ENCODE assay signal across 1 cellular context in the genomic region with DNA sequence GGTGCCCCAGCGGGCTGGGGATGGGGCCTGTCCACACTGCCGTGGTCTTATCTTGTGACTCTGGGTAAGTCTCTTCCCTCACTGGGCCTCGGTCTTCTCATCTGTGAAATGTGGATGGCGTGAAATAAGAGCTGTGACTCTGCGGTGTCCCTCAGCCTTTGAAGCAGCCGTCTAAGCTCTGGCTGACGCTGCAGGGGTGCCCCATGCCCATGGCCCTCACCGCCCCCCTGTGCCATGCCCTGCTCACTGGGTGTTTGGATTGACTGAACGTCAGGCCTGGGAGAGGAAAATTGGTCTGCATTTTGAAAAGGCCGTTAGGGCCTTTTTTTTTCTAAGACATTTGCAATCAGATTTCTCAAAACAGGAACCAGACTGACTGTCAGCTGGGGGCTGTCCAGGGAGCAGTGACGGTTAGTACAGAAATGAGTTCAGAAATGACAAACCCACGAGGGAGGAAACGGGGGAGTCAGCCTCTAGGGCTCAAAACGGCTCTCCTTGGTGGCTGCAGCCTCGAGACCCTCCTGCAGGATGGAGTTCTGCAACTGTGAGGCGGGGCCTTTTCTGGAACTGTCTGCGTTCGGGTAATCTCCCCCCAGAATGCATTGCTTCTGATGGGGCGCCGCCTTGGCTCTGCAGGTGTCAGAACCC.
TF ChIP-seq lines count a peak whose summit lies in the region.

No MANE protein-coding gene starts in this region.

TF ChIP-seq in GM12878, 131 proteins besides CTCF, POLR2A, EP300 and RAD21 (continued from another document and continues in another):
- TF ChIP-seq, protein P1, sequence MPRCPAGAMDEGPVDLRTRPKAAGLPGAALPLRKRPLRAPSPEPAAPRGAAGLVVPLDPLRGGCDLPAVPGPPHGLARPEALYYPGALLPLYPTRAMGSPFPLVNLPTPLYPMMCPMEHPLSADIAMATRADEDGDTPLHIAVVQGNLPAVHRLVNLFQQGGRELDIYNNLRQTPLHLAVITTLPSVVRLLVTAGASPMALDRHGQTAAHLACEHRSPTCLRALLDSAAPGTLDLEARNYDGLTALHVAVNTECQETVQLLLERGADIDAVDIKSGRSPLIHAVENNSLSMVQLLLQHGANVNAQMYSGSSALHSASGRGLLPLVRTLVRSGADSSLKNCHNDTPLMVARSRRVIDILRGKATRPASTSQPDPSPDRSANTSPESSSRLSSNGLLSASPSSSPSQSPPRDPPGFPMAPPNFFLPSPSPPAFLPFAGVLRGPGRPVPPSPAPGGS (IDR thresholded peaks at IDR 0.05; ENCODE audit: borderline replicate concordance, insufficient read depth, low read depth, low read length, poor library complexity, severe bottlenecking) = peak; percentile 53
- peak; percentile 95 for TF ChIP-seq IRF4 (IDR thresholded peaks at IDR 0.05; ENCODE audit: low read depth, low read length)
- TF ChIP-seq NR2C2 (IDR thresholded peaks at IDR 0.05; ENCODE audit: borderline replicate concordance, control insufficient read depth, insufficient read length, low read depth) = no peak
- TF ChIP-seq NR2C1 (IDR thresholded peaks at IDR 0.05) = no peak
- peak; percentile 81 for TF ChIP-seq CREM (IDR thresholded peaks at IDR 0.05; ENCODE audit: low read depth)
- TF ChIP-seq SREBF2 (IDR thresholded peaks at IDR 0.05; ENCODE audit: low read length) = no peak
- no peak for TF ChIP-seq TAF1 (IDR thresholded peaks at IDR 0.05; ENCODE audit: borderline replicate concordance, low read depth, low read length)
- peak; percentile 90 for TF ChIP-seq TCF12 (IDR thresholded peaks at IDR 0.05; ENCODE audit: low read depth, low read length)
- 0 out of 2 replicates have a peak, but pooled peaks have one; percentile 15 for TF ChIP-seq LARP7 (IDR thresholded peaks at IDR 0.05)
- TF ChIP-seq TBL1XR1 (IDR thresholded peaks at IDR 0.05; ENCODE audit: low read depth, low read length) = peak; percentile 85
- TF ChIP-seq HCFC1 (IDR thresholded peaks at IDR 0.05; ENCODE audit: low read length) = peak; percentile 4; the same call in 1 of the 2 replicates
- TF ChIP-seq, protein P2, sequence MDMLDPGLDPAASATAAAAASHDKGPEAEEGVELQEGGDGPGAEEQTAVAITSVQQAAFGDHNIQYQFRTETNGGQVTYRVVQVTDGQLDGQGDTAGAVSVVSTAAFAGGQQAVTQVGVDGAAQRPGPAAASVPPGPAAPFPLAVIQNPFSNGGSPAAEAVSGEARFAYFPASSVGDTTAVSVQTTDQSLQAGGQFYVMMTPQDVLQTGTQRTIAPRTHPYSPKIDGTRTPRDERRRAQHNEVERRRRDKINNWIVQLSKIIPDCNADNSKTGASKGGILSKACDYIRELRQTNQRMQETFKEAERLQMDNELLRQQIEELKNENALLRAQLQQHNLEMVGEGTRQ (IDR thresholded peaks at IDR 0.05; ENCODE audit: borderline replicate concordance, low read depth, low read length) = no peak
- TF ChIP-seq MYB (IDR thresholded peaks at IDR 0.05; ENCODE audit: borderline replicate concordance, low read depth, low read length) = peak; percentile 90; the same call in 1 of the 2 replicates
- TF ChIP-seq NRF1 (conservative IDR thresholded peaks at IDR 0.05; ENCODE audit: low read depth, low read length) = no peak
- TF ChIP-seq, protein P3, sequence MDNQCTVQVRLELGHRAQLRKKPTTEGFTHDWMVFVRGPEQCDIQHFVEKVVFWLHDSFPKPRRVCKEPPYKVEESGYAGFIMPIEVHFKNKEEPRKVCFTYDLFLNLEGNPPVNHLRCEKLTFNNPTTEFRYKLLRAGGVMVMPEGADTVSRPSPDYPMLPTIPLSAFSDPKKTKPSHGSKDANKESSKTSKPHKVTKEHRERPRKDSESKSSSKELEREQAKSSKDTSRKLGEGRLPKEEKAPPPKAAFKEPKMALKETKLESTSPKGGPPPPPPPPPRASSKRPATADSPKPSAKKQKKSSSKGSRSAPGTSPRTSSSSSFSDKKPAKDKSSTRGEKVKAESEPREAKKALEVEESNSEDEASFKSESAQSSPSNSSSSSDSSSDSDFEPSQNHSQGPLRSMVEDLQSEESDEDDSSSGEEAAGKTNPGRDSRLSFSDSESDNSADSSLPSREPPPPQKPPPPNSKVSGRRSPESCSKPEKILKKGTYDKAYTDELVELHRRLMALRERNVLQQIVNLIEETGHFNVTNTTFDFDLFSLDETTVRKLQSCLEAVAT (IDR thresholded peaks at IDR 0.05) = no peak
- 0 out of 2 replicates have a peak, but pooled peaks have one; percentile 46 for TF ChIP-seq TARDBP (IDR thresholded peaks at IDR 0.05; ENCODE audit: borderline replicate concordance)
- no peak for TF ChIP-seq NFIC (IDR thresholded peaks at IDR 0.05; ENCODE audit: low read depth, low read length)
- no peak for TF ChIP-seq RELA (IDR thresholded peaks at IDR 0.05; ENCODE audit: borderline replicate concordance, partially characterized antibody)
- peak; percentile 56; the same call in 1 of the 2 replicates for TF ChIP-seq ZNF384 (IDR thresholded peaks at IDR 0.05; ENCODE audit: borderline replicate concordance, low read depth, low read length)
- TF ChIP-seq CBX3 (IDR thresholded peaks at IDR 0.05; ENCODE audit: borderline replicate concordance, low read depth) = no peak
- TF ChIP-seq, protein P4, sequence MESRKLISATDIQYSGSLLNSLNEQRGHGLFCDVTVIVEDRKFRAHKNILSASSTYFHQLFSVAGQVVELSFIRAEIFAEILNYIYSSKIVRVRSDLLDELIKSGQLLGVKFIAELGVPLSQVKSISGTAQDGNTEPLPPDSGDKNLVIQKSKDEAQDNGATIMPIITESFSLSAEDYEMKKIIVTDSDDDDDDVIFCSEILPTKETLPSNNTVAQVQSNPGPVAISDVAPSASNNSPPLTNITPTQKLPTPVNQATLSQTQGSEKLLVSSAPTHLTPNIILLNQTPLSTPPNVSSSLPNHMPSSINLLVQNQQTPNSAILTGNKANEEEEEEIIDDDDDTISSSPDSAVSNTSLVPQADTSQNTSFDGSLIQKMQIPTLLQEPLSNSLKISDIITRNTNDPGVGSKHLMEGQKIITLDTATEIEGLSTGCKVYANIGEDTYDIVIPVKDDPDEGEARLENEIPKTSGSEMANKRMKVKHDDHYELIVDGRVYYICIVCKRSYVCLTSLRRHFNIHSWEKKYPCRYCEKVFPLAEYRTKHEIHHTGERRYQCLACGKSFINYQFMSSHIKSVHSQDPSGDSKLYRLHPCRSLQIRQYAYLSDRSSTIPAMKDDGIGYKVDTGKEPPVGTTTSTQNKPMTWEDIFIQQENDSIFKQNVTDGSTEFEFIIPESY (IDR thresholded peaks at IDR 0.05) = no peak
- peak; percentile 84 for TF ChIP-seq JUND (IDR thresholded peaks at IDR 0.05; ENCODE audit: low read depth, low read length)
- TF ChIP-seq TCF3 (IDR thresholded peaks at IDR 0.05; ENCODE audit: borderline replicate concordance, insufficient read depth, low read depth, low read length) = peak; percentile 80; the same call in 1 of the 2 replicates
- TF ChIP-seq ZNF622 (IDR thresholded peaks at IDR 0.05) = no peak
- TF ChIP-seq POLR2AphosphoS5 (IDR thresholded peaks at IDR 0.05; ENCODE audit: low read length) = 0 out of 2 replicates have a peak, but pooled peaks have one; percentile 63
- no peak for TF ChIP-seq KLF5 (IDR thresholded peaks at IDR 0.05; ENCODE audit: partially characterized antibody)
- TF ChIP-seq, protein P5, sequence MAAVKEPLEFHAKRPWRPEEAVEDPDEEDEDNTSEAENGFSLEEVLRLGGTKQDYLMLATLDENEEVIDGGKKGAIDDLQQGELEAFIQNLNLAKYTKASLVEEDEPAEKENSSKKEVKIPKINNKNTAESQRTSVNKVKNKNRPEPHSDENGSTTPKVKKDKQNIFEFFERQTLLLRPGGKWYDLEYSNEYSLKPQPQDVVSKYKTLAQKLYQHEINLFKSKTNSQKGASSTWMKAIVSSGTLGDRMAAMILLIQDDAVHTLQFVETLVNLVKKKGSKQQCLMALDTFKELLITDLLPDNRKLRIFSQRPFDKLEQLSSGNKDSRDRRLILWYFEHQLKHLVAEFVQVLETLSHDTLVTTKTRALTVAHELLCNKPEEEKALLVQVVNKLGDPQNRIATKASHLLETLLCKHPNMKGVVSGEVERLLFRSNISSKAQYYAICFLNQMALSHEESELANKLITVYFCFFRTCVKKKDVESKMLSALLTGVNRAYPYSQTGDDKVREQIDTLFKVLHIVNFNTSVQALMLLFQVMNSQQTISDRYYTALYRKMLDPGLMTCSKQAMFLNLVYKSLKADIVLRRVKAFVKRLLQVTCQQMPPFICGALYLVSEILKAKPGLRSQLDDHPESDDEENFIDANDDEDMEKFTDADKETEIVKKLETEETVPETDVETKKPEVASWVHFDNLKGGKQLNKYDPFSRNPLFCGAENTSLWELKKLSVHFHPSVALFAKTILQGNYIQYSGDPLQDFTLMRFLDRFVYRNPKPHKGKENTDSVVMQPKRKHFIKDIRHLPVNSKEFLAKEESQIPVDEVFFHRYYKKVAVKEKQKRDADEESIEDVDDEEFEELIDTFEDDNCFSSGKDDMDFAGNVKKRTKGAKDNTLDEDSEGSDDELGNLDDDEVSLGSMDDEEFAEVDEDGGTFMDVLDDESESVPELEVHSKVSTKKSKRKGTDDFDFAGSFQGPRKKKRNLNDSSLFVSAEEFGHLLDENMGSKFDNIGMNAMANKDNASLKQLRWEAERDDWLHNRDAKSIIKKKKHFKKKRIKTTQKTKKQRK (IDR thresholded peaks at IDR 0.05; ENCODE audit: low read depth, low read length) = no peak
- no peak for TF ChIP-seq CREB1 (IDR thresholded peaks at IDR 0.05; ENCODE audit: low read depth)
- no peak for TF ChIP-seq TCF7 (IDR thresholded peaks at IDR 0.05; ENCODE audit: borderline replicate concordance)
- no peak for TF ChIP-seq HDAC6 (IDR thresholded peaks at IDR 0.05; ENCODE audit: unreplicated experiment)
- TF ChIP-seq, protein P6, sequence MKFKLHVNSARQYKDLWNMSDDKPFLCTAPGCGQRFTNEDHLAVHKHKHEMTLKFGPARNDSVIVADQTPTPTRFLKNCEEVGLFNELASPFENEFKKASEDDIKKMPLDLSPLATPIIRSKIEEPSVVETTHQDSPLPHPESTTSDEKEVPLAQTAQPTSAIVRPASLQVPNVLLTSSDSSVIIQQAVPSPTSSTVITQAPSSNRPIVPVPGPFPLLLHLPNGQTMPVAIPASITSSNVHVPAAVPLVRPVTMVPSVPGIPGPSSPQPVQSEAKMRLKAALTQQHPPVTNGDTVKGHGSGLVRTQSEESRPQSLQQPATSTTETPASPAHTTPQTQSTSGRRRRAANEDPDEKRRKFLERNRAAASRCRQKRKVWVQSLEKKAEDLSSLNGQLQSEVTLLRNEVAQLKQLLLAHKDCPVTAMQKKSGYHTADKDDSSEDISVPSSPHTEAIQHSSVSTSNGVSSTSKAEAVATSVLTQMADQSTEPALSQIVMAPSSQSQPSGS (IDR thresholded peaks at IDR 0.05; ENCODE audit: low read length) = no peak
- peak; percentile 75 for TF ChIP-seq SPI1 (IDR thresholded peaks at IDR 0.05; ENCODE audit: borderline replicate concordance, insufficient read depth, low read depth, low read length)
- TF ChIP-seq ZNF207 (IDR thresholded peaks at IDR 0.05; ENCODE audit: borderline replicate concordance) = no peak
- TF ChIP-seq NR2F1 (conservative IDR thresholded peaks at IDR 0.05) = no peak
- no peak for TF ChIP-seq KAT2A (conservative IDR thresholded peaks at IDR 0.05; ENCODE audit: control insufficient read depth, low read depth, low read length)
- TF ChIP-seq SREBF1 (IDR thresholded peaks at IDR 0.05; ENCODE audit: low read length) = no peak
- TF ChIP-seq YBX1 (IDR thresholded peaks at IDR 0.05) = no peak
- TF ChIP-seq STAT1 (conservative IDR thresholded peaks at IDR 0.05) = 0 out of 2 replicates have a peak, but pooled peaks have one; percentile 27
- TF ChIP-seq BHLHE40 (IDR thresholded peaks at IDR 0.05; ENCODE audit: borderline replicate concordance in 1 of 2, low read depth in 2 of 2, low read length in 1 of 2) = peak; percentile 18 to 48; a peak in 2 of 4 replicates
- no peak for TF ChIP-seq MTA3 (IDR thresholded peaks at IDR 0.05; ENCODE audit: borderline replicate concordance, low read length)
- TF ChIP-seq, protein P7, sequence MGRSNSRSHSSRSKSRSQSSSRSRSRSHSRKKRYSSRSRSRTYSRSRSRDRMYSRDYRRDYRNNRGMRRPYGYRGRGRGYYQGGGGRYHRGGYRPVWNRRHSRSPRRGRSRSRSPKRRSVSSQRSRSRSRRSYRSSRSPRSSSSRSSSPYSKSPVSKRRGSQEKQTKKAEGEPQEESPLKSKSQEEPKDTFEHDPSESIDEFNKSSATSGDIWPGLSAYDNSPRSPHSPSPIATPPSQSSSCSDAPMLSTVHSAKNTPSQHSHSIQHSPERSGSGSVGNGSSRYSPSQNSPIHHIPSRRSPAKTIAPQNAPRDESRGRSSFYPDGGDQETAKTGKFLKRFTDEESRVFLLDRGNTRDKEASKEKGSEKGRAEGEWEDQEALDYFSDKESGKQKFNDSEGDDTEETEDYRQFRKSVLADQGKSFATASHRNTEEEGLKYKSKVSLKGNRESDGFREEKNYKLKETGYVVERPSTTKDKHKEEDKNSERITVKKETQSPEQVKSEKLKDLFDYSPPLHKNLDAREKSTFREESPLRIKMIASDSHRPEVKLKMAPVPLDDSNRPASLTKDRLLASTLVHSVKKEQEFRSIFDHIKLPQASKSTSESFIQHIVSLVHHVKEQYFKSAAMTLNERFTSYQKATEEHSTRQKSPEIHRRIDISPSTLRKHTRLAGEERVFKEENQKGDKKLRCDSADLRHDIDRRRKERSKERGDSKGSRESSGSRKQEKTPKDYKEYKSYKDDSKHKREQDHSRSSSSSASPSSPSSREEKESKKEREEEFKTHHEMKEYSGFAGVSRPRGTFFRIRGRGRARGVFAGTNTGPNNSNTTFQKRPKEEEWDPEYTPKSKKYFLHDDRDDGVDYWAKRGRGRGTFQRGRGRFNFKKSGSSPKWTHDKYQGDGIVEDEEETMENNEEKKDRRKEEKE (IDR thresholded peaks at IDR 0.05) = no peak
- TF ChIP-seq BRCA1 (IDR thresholded peaks at IDR 0.05; ENCODE audit: low read depth, low read length) = no peak
- no peak for TF ChIP-seq ZSCAN29 (IDR thresholded peaks at IDR 0.05)
- no peak; the same call in 1 of the 2 replicates for TF ChIP-seq BACH1 (IDR thresholded peaks at IDR 0.05; ENCODE audit: borderline replicate concordance)
- TF ChIP-seq SP1 (IDR thresholded peaks at IDR 0.05; ENCODE audit: low read depth, low read length) = no peak
- no peak for TF ChIP-seq NFYA (IDR thresholded peaks at IDR 0.05; ENCODE audit: borderline replicate concordance, low read depth, low read length)
- TF ChIP-seq MEF2B (IDR thresholded peaks at IDR 0.05; ENCODE audit: partially characterized antibody, poor library complexity, severe bottlenecking) = peak; percentile 69
- no peak for TF ChIP-seq SMARCA5 (IDR thresholded peaks at IDR 0.05)
- no peak for TF ChIP-seq CBX5 (IDR thresholded peaks at IDR 0.05; ENCODE audit: low read depth)
- TF ChIP-seq SUZ12 (IDR thresholded peaks at IDR 0.05; ENCODE audit: unreplicated experiment) = no peak
- 0 out of 4 replicates have a peak, but pooled peaks of 1 of the 2 experiments have one; percentile 21 for TF ChIP-seq SRF (IDR thresholded peaks at IDR 0.05; ENCODE audit: low read depth in 2 of 2, low read length in 2 of 2)
- TF ChIP-seq CHD2 (IDR thresholded peaks at IDR 0.05; ENCODE audit: borderline replicate concordance, low read depth, low read length) = no peak
- no peak; the same call in 1 of the 2 replicates for TF ChIP-seq SMC3 (IDR thresholded peaks at IDR 0.05; ENCODE audit: borderline replicate concordance, low read length)
- TF ChIP-seq MTA2 (IDR thresholded peaks at IDR 0.05; ENCODE audit: low read depth) = peak; percentile 35
- no peak for TF ChIP-seq ZZZ3 (IDR thresholded peaks at IDR 0.05; ENCODE audit: control insufficient read depth, insufficient read length, low read depth)
- TF ChIP-seq RCOR1 (conservative IDR thresholded peaks at IDR 0.05; ENCODE audit: low read depth, low read length) = 0 out of 2 replicates have a peak, but pooled peaks have one; percentile 80
- TF ChIP-seq CHD4 (IDR thresholded peaks at IDR 0.05) = no peak
